In genomic region chr16:15677447-15677846, GRCh38 we compare ENCODE assay signal across 20 cellular contexts.
"Had no signal": no experiment of that assay in that cellular context is flagged by ENCODE, and none has a peak within 500 bp of the region (broad histone marks: within the 10 kb centered on the region; RNA-seq: fewer than 3 reads in every experiment).

No MANE protein-coding gene starts in this region.

- H3K4me3 Mint-ChIP-seq: activated naive CD8-positive, alpha-beta T cell; activated T-cell treated with anti-CD3 and anti-CD28 coated beads, Interleukin-2, amount 50 U/mL, for 4 hours; brain; natural killer cell had no signal

- H3K9me3 ChIP-seq: left lung, right atrium auricular region had no signal

- H3K27ac Mint-ChIP-seq: activated naive CD8-positive, alpha-beta T cell; progenitor cell of endocrine pancreas had no signal

- H3K27me3 ChIP-seq: left lung, right atrium auricular region had no signal

- H3K4me3 ChIP-seq: left lung, right atrium auricular region, skin epidermis had no signal

- FAIRE-seq: islet of Langerhans had no signal

- ATAC-seq: activated T-cell treated with anti-CD3 and anti-CD28 coated beads, Interleukin-2, amount 50 U/mL, for 4 hours; left lung; natural killer cell had no signal

- H3K27ac ChIP-seq: left lung, right atrium auricular region had no signal

- DNase-seq: activated CD4-positive, alpha-beta T cell treated with anti-CD3 and anti-CD28 coated beads, Interleukin-2, amount 50 U/mL, for 4 hours; activated CD4-positive, CD25-positive, alpha-beta regulatory T cell treated with anti-CD3 and anti-CD28 coated beads, Interleukin-2, amount 50 U/mL, for 72 hours; activated effector memory CD4-positive, alpha-beta T cell treated with anti-CD3 and anti-CD28 coated beads, Interleukin-2, amount 50 U/mL, for 16 hours; activated T-cell treated with anti-CD3 and anti-CD28 coated beads, Interleukin-2, amount 50 U/mL, for 4 hours; amniotic stem cell; dermis blood vessel endothelial cell; left lung; mesenchymal stem cell; natural killer cell; stimulated activated CD4-positive, alpha-beta T cell treated with anti-CD3 and anti-CD28 coated beads, Interleukin-15, amount 100 ng/mL, for 24 hours; stimulated activated CD4-positive, alpha-beta T cell treated with anti-CD3 and anti-CD28 coated beads, Interleukin-4, amount 100 ng/mL, for 1 hour; stimulated activated naive CD4-positive, alpha-beta T cell; T-helper 9 cell; trophoblast cell had no signal

- H3K27me3 Mint-ChIP-seq: activated naive CD8-positive, alpha-beta T cell; progenitor cell of endocrine pancreas had no signal
